31 cellular contexts compared by ENCODE assay signal in genomic region chr13:73200432-73200831, GRCh38.
DNase-seq lines count a peak whose midpoint lies in the region; ATAC-seq, FAIRE-seq and TF ChIP-seq lines count a peak whose summit lies in the region.
"Had no signal": no experiment of that assay in that cellular context is flagged by ENCODE, and none has a peak within 500 bp of the region (broad histone marks: within the 10 kb centered on the region; RNA-seq: fewer than 3 reads in every experiment).

No MANE protein-coding gene starts in this region.

- intact Hi-C loops in body of pancreas (cut with DNase I) (no loop called here), pancreas (cut with DNase I) (no loop called here)

- no peaks in the 10 kb centered on the region for H3K9me3 ChIP-seq in GM23248 (ENCODE audit: low read depth)
- no peaks in the 10 kb centered on the region for H3K9me3 ChIP-seq in body of pancreas
- H3K9me3 ChIP-seq in pancreas = no peaks in the 10 kb centered on the region
- H3K9me3 ChIP-seq: ovary, Peyer's patch, right atrium auricular region, thoracic aorta had no signal

- in situ Hi-C loops in GM23248 (cut with MboI) = no loop called here

- no peaks in the 10 kb centered on the region for H4K20me1 ChIP-seq in GM23248 (ENCODE audit: insufficient read depth)

- DNase-seq in GM23248 (peak; percentile 57), body of pancreas (peak; percentile 33 to 49 (median 36)), fibroblast of gingiva (ENCODE audit: low read depth) (peak; percentile 7), pancreas (peak in 2 of 6 donors; percentile 23 to 51), activated T-cell treated with anti-CD3 and anti-CD28 coated beads for 4 hours (no peak), NCI-H2029 (lab: John Stamatoyannopoulos, UW) (no peak)
- DNase-seq: activated CD4-positive, alpha-beta T cell treated with anti-CD3 and anti-CD28 coated beads for 36 hours; activated CD8-positive, alpha-beta T cell treated with anti-CD3 and anti-CD28 coated beads, Interleukin-2, amount 10 ng/mL, durations not matched to agents 7 days and 5 days; activated naive CD4-positive, alpha-beta T cell treated with anti-CD3 and anti-CD28 coated beads, Interleukin-2, amount 50 U/mL, for 16 hours; AML-193; CD4-positive, CD25-positive, alpha-beta regulatory T cell; dermis blood vessel endothelial cell; DND-41; endodermal cell; GF-D8; immature natural killer cell; left ventricle myocardium superior; NCI-H446; NCI-H774; ovary; Peyer's patch; SIG-M5; stimulated activated naive CD4-positive, alpha-beta T cell treated with Interleukin-2 at 50 U/mL for 16 hours; SW 1271 had no signal

- WGBS in GM23248 (ENCODE audit: low coverage in 1 of 2, low lambda C conversion rate in 2 of 2, missing lambda C conversion rate in 2 of 2), 2 experiments = 34 to 41% methylated on average over 5 of the region's 5 CpGs
- 15% methylated on average over 5 of the region's 5 CpGs for WGBS in body of pancreas, 2 donors
- WGBS in pancreas, 2 donors = 5 to 11% methylated on average over 5 of the region's 5 CpGs

- peak; percentile 80 for ATAC-seq in body of pancreas
- peak; percentile 70 to 83 (median 81) for ATAC-seq in pancreas
- no peak for ATAC-seq in GM21526 (IDR thresholded peaks at IDR 0.05; ENCODE audit: low FRiP score, unreplicated experiment)
- no peak for ATAC-seq in GM18519 (IDR thresholded peaks at IDR 0.05; ENCODE audit: low FRiP score, unreplicated experiment)
- ATAC-seq: activated CD4-positive, alpha-beta T cell treated with anti-CD3 and anti-CD28 coated beads for 36 hours; activated CD8-positive, alpha-beta T cell treated with anti-CD3 and anti-CD28 coated beads, Interleukin-2, amount 10 ng/mL, durations not matched to agents 7 days and 5 days; left ventricle myocardium superior had no signal

- no peaks in the 10 kb centered on the region for H3K79me2 ChIP-seq in GM23248 (ENCODE audit: insufficient read depth)

- H3F3A ChIP-seq in GM23248 (ENCODE audit: insufficient read depth) = no peaks in the 10 kb centered on the region

- H3K4me1 ChIP-seq in GM23248 (ENCODE audit: insufficient read depth) = peaks cover 18% of the 10 kb centered on the region
- peaks cover 21% of the 10 kb centered on the region for H3K4me1 ChIP-seq in body of pancreas
- peaks cover 6 to 11% (median 7%) of the 10 kb centered on the region in 3 donors for H3K4me1 ChIP-seq in pancreas
- H3K4me1 ChIP-seq: Peyer's patch, right atrium auricular region had no signal

- no peaks in the 10 kb centered on the region for H3K27me3 ChIP-seq in GM23248 (replicated peaks; ENCODE audit: insufficient read depth)
- H3K27me3 ChIP-seq in body of pancreas = no peaks in the 10 kb centered on the region
- no peaks in the 10 kb centered on the region for H3K27me3 ChIP-seq in pancreas
- H3K27me3 ChIP-seq: ovary, Peyer's patch, right atrium auricular region had no signal

- H3K36me3 ChIP-seq in GM23248 (ENCODE audit: low read depth) = no peaks in the 10 kb centered on the region
- H3K36me3 ChIP-seq in body of pancreas (replicated peaks in 1 of 2; ENCODE audit: insufficient read depth in 1 of 2, low read depth in 2 of 2) = no peaks in the 10 kb centered on the region
- no peaks in the 10 kb centered on the region for H3K36me3 ChIP-seq in pancreas
- H3K36me3 ChIP-seq: ovary, Peyer's patch, right atrium auricular region, thoracic aorta had no signal

- H3K27ac ChIP-seq in GM23248 (no peak overlapping the region), body of pancreas (peak overlapping the region in 2 of 4 donors; percentile 14 to 38), pancreas (peak overlapping the region in 1 of 4 donors; percentile 44)
- H3K27ac ChIP-seq: ovary, Peyer's patch, right atrium auricular region, thoracic aorta had no signal

- no peak for TF ChIP-seq POLR2A in body of pancreas (IDR thresholded peaks at IDR 0.05)

- H2AFZ ChIP-seq in GM23248 = no peak overlapping the region

- H3K9me2 ChIP-seq in GM23248 (ENCODE audit: insufficient read depth) = no peaks in the 10 kb centered on the region

- H3K4me2 ChIP-seq in GM23248 (ENCODE audit: unreplicated experiment) = peak overlapping the region; percentile 7
- H3K4me2 ChIP-seq: smooth muscle cell had no signal

- FAIRE-seq in pancreas (lab: Jason Lieb, UNC) = no peak
- FAIRE-seq: A204.1, H54 had no signal

- no peak for TF ChIP-seq CTCF in body of pancreas (IDR thresholded peaks at IDR 0.05)
- no peak for TF ChIP-seq CTCF in pancreas (IDR thresholded peaks at IDR 0.05)

- H3K4me3 ChIP-seq in GM23248 (no peak overlapping the region; the same call in 1 of the 2 replicates), body of pancreas (no peak overlapping the region), pancreas (no peak overlapping the region)
- H3K4me3 ChIP-seq: ovary, Peyer's patch, right atrium auricular region, smooth muscle cell, thoracic aorta had no signal

- H3K9ac ChIP-seq in GM23248 = no peak overlapping the region

Comparison
In these comparisons a context has a peak if more than half of its experiments do, and no peak if none do; other contexts are left out.
1. DNase-seq: peak in GM23248 (single experiment), body of pancreas (4 of 4) and fibroblast of gingiva (single experiment); none in activated T-cell treated with anti-CD3 and anti-CD28 coated beads for 4 hours (single experiment) and NCI-H2029 (single experiment).
2. ATAC-seq: peak in body of pancreas (single experiment) and pancreas (4 of 4); none in GM21526 (single experiment) and GM18519 (single experiment).